18 cellular contexts compared by ENCODE assay signal in the genomic region with DNA sequence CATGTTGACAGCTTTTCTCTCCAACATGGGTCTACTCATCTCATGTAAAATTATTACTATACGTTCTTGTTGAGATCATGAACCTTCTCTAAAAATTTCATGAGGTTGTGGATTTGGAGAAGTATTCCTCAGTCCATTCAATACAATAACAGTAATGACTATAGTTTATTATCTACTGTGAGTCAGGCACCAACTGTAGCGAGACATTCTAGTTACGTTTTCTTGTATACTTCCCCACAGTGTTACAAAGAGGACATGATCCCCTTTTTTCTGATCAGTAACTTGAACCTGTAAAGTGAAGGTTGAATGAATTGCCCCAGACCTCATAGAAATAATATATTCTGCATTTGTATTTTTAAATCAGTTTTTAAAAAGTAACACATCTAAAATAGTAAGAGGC.
DNase-seq lines count a peak whose midpoint lies in the region; ATAC-seq and TF ChIP-seq lines count a peak whose summit lies in the region.
"Had no signal": no experiment of that assay in that cellular context is flagged by ENCODE, and none has a peak within 500 bp of the region (broad histone marks: within the 10 kb centered on the region; RNA-seq: fewer than 3 reads in every experiment).

No MANE protein-coding gene starts in this region.

- H3K27me3 Mint-ChIP-seq in IgD-negative memory B cell: no peaks in the 10 kb centered on the region
- H3K27me3 Mint-ChIP-seq in stimulated activated naive B cell treated with anti-CD40 and anti-IgM and Interleukin-4, amounts not matched to agents 10 μg/mL and 1 μg/mL and 100 μg/mL, for 72 hours: no peaks in the 10 kb centered on the region
- H3K27me3 Mint-ChIP-seq: activated CD4-positive, alpha-beta T cell treated with anti-CD3 and anti-CD28 coated beads, Interleukin-2, amount 10 ng/mL, durations not matched to agents 24 days and 14 days; T-cell had no signal

- peak overlapping the region; percentile 68 to 88 (median 77) for H3K4me3 Mint-ChIP-seq in IgD-negative memory B cell
- no peak overlapping the region for H3K4me3 Mint-ChIP-seq in stimulated activated naive B cell treated with anti-CD40 and anti-IgM and Interleukin-4, amounts not matched to agents 10 μg/mL and 1 μg/mL and 100 μg/mL, for 72 hours
- H3K4me3 Mint-ChIP-seq: activated CD4-positive, alpha-beta T cell treated with anti-CD3 and anti-CD28 coated beads, Interleukin-2, amount 10 ng/mL, durations not matched to agents 24 days and 14 days; activated T-helper 1 cell treated with anti-CD3 and anti-CD28 coated beads, Interleukin-12 subunit alpha, Interleukin-12 subunit beta, Interleukin-2, Interleukin-4 antibody, amounts not matched to agents 30 ng/mL and 10 ng/mL and 1 ng/mL, durations not matched to agents 14 hours and 24 hours and 36 hours; T-cell had no signal

- H3K27ac Mint-ChIP-seq in IgD-negative memory B cell: peak overlapping the region; percentile 88 to 96 (median 95)
- peak overlapping the region; percentile 95 for H3K27ac Mint-ChIP-seq in stimulated activated naive B cell treated with anti-CD40 and anti-IgM and Interleukin-4, amounts not matched to agents 10 μg/mL and 1 μg/mL and 100 μg/mL, for 72 hours
- H3K27ac Mint-ChIP-seq: activated CD4-positive, alpha-beta T cell treated with anti-CD3 and anti-CD28 coated beads, Interleukin-2, amount 10 ng/mL, durations not matched to agents 24 days and 14 days; activated T-helper 1 cell treated with anti-CD3 and anti-CD28 coated beads, Interleukin-12 subunit alpha, Interleukin-12 subunit beta, Interleukin-2, Interleukin-4 antibody, amounts not matched to agents 30 ng/mL and 10 ng/mL and 1 ng/mL, durations not matched to agents 14 hours and 24 hours and 36 hours had no signal

- no peaks in the 10 kb centered on the region for H3K27me3 ChIP-seq in cardiac muscle cell
- no peaks in the 10 kb centered on the region for H3K27me3 ChIP-seq in transverse colon
- H3K27me3 ChIP-seq in gastrocnemius medialis: no peaks in the 10 kb centered on the region
- H3K27me3 ChIP-seq: ascending aorta, thyroid gland had no signal

- no peak for TF ChIP-seq EP300 in transverse colon (IDR thresholded peaks at IDR 0.05; ENCODE audit: low read depth)

- peaks cover 71 to 74% (median 72%) of the 10 kb centered on the region in 3 donors for H3K4me1 Mint-ChIP-seq in IgD-negative memory B cell
- peaks cover 60 to 91% of the 10 kb centered on the region in 2 donors for H3K4me1 Mint-ChIP-seq in stimulated activated naive B cell treated with anti-CD40 and anti-IgM and Interleukin-4, amounts not matched to agents 10 μg/mL and 1 μg/mL and 100 μg/mL, for 72 hours

- no peak for DNase-seq in cardiac muscle cell (ENCODE audit: low read depth in 1 of 2, low spot score in 1 of 2)
- no peak for DNase-seq in Right ventricle myocardium superior
- DNase-seq in stimulated activated naive B cell treated with anti-CD40 and anti-IgM and Interleukin-4, amounts not matched to agents 10 μg/mL and 1 μg/mL and 100 μg/mL, for 72 hours: no peak
- no peak for DNase-seq in transverse colon
- DNase-seq in GM19238 (ENCODE audit: insufficient read length, low spot score): no peak
- DNase-seq in gastrocnemius medialis: no peak
- DNase-seq: activated CD4-positive, alpha-beta T cell treated with anti-CD3 and anti-CD28 coated beads, Interleukin-2, amount 10 ng/mL, durations not matched to agents 24 days and 14 days; COR-L47; dorsolateral prefrontal cortex; mesendoderm; NCI-H2227 treated with DMSO at 0.1 percent for 48 hours; occipital lobe; T-cell; thyroid gland had no signal

- in situ Hi-C loops in transverse colon (cut with MboI; ENCODE audit: low pct_ligation_motif_present in 1 of 4, low pct_unique_long_range_greater_than_20kb in 1 of 4, low sequenced_read_pairs in 3 of 4) (no loop called here), gastrocnemius medialis (cut with MboI; ENCODE audit: low sequenced_read_pairs in 4 of 4) (no loop called here)

- H3K4me1 ChIP-seq in cardiac muscle cell (ENCODE audit: low read depth) (peaks cover 21% of the 10 kb centered on the region), transverse colon (peaks cover 0 to 55% (median 11%) of the 10 kb centered on the region in 4 donors), gastrocnemius medialis (peaks cover 0 to 4% of the 10 kb centered on the region in 2 donors)
- H3K4me1 ChIP-seq: ascending aorta had no signal

- intact Hi-C loops in Right ventricle myocardium superior (cut with DNase I): no loop called here
- intact Hi-C loops in transverse colon (cut with DNase I; ENCODE audit: low total_unique reads): no loop called here
- intact Hi-C loops in gastrocnemius medialis (cut with DNase I; ENCODE audit: low total_unique reads): no loop called here

- H3K4me3 ChIP-seq in cardiac muscle cell (no peak overlapping the region), transverse colon (no peak overlapping the region), gastrocnemius medialis (no peak overlapping the region)
- H3K4me3 ChIP-seq: ascending aorta, dorsolateral prefrontal cortex, thyroid gland had no signal

- no peak for TF ChIP-seq POLR2A in transverse colon (IDR thresholded peaks at IDR 0.05)
- no peak for TF ChIP-seq POLR2A in gastrocnemius medialis (IDR thresholded peaks at IDR 0.05)

- WGBS in transverse colon (ENCODE audit: low coverage in 1 of 2), 2 donors: 81 to 91% methylated on average over 3 of the region's 3 CpGs

- H3K9me3 Mint-ChIP-seq in IgD-negative memory B cell: no peaks in the 10 kb centered on the region
- peaks cover 2 to 5% of the 10 kb centered on the region in 2 donors for H3K9me3 Mint-ChIP-seq in stimulated activated naive B cell treated with anti-CD40 and anti-IgM and Interleukin-4, amounts not matched to agents 10 μg/mL and 1 μg/mL and 100 μg/mL, for 72 hours

- peaks cover 2% of the 10 kb centered on the region for H3K36me3 Mint-ChIP-seq in IgD-negative memory B cell
- peaks cover 6 to 36% of the 10 kb centered on the region in 2 donors for H3K36me3 Mint-ChIP-seq in stimulated activated naive B cell treated with anti-CD40 and anti-IgM and Interleukin-4, amounts not matched to agents 10 μg/mL and 1 μg/mL and 100 μg/mL, for 72 hours

- no peak for TF ChIP-seq CTCF in cardiac muscle cell (IDR thresholded peaks at IDR 0.05; ENCODE audit: low read depth, low read length)
- no peak for TF ChIP-seq CTCF in transverse colon (IDR thresholded peaks at IDR 0.05)
- TF ChIP-seq CTCF in gastrocnemius medialis (IDR thresholded peaks at IDR 0.05 in 4 of 5, conservative IDR thresholded peaks at IDR 0.05 in 1 of 5): no peak

- H3K27ac ChIP-seq in cardiac muscle cell: peak overlapping the region; percentile 35
- H3K27ac ChIP-seq in transverse colon: peak overlapping the region in 2 of 4 donors; percentile 14 to 31
- no peak overlapping the region for H3K27ac ChIP-seq in gastrocnemius medialis
- H3K27ac ChIP-seq: ascending aorta, dorsolateral prefrontal cortex, thyroid gland had no signal

- H3K9me3 ChIP-seq in cardiac muscle cell (ENCODE audit: low read depth): no peaks in the 10 kb centered on the region
- no peaks in the 10 kb centered on the region for H3K9me3 ChIP-seq in transverse colon
- H3K9me3 ChIP-seq in gastrocnemius medialis: no peaks in the 10 kb centered on the region
- H3K9me3 ChIP-seq: thyroid gland had no signal

- ATAC-seq in Right ventricle myocardium superior (ENCODE audit: poor library complexity): no peak
- ATAC-seq in GM21825 (IDR thresholded peaks at IDR 0.05; ENCODE audit: unreplicated experiment): peak; percentile 42
- ATAC-seq in stimulated activated naive B cell treated with anti-CD40 and anti-IgM and Interleukin-4, amounts not matched to agents 10 μg/mL and 1 μg/mL and 100 μg/mL, for 72 hours (replicated peaks): peak; percentile 89 to 94
- no peak for ATAC-seq in gastrocnemius medialis
- ATAC-seq: T-cell had no signal

- H3K36me3 ChIP-seq in cardiac muscle cell (no peaks in the 10 kb centered on the region), transverse colon (no peaks in the 10 kb centered on the region), gastrocnemius medialis (no peaks in the 10 kb centered on the region)
- H3K36me3 ChIP-seq: ascending aorta, thyroid gland had no signal

Comparison
In these comparisons a context has a peak if more than half of its experiments do, and no peak if none do; other contexts are left out.
1. ATAC-seq: peak in GM21825 (single experiment) and stimulated activated naive B cell treated with anti-CD40 and anti-IgM and Interleukin-4, amounts not matched to agents 10 μg/mL and 1 μg/mL and 100 μg/mL, for 72 hours (2 of 2); none in Right ventricle myocardium superior (single experiment) and gastrocnemius medialis (0 of 2).
2. H3K4me3 Mint-ChIP-seq: peak in IgD-negative memory B cell (4 of 4); none in stimulated activated naive B cell treated with anti-CD40 and anti-IgM and Interleukin-4, amounts not matched to agents 10 μg/mL and 1 μg/mL and 100 μg/mL, for 72 hours (0 of 2).